ENCODE assay signal across 8 cellular contexts in genomic region chr17:4908711-4909496, GRCh38. TPM values are rescaled to one million over a fixed set of nuclear protein-coding genes. Genes with fewer than 3 reads are reported as not detected.
DNase-seq lines count a peak whose midpoint lies in the region; ATAC-seq and TF ChIP-seq lines count a peak whose summit lies in the region.

No MANE protein-coding gene starts in this region.

- H3K36me3 ChIP-seq in adipocyte (ENCODE audit: control insufficient read depth, insufficient read depth, low read length, severe bottlenecking): no peaks in the 10 kb centered on the region
- H3K36me3 ChIP-seq in heart right ventricle: no peaks in the 10 kb centered on the region
- H3K36me3 ChIP-seq in uterus: no peaks in the 10 kb centered on the region

- no peaks in the 10 kb centered on the region for H3K9me3 ChIP-seq in adipocyte (ENCODE audit: control insufficient read depth, low read length)
- H3K9me3 ChIP-seq in heart right ventricle: no peaks in the 10 kb centered on the region
- H3K9me3 ChIP-seq in uterus: no peaks in the 10 kb centered on the region

- peak overlapping the region; percentile 70 for H3K9ac ChIP-seq in adipocyte (ENCODE audit: low read length)

- 19 to 22% methylated on average over 20 of the region's 20 CpGs for WGBS in heart right ventricle, 2 donors

- no peak overlapping the region for H3K4me3 ChIP-seq in adipocyte (ENCODE audit: low read length)
- peak overlapping the region in 2 of 10 donors; percentile 0 to 4 for H3K4me3 ChIP-seq in heart right ventricle
- no peak overlapping the region for H3K4me3 ChIP-seq in uterus

- ATAC-seq in heart right ventricle: peak; percentile 95 to 98 (median 98)

- H3K4me1 ChIP-seq in adipocyte (ENCODE audit: control insufficient read depth, insufficient read depth, low read length) (peaks cover 14% of the 10 kb centered on the region), heart right ventricle (peaks cover 0 to 19% (median 9%) of the 10 kb centered on the region in 9 donors), uterus (no peaks in the 10 kb centered on the region)

- peak; percentile 76 to 95 (median 89) for TF ChIP-seq CTCF in heart right ventricle (IDR thresholded peaks at IDR 0.05)
- peak; percentile 62 to 91 (median 77) for TF ChIP-seq CTCF in uterus (IDR thresholded peaks at IDR 0.05)

- H3K27ac ChIP-seq in heart right ventricle (peak overlapping the region in 9 of 10 donors; percentile 16 to 73 (median 63)), uterus (peak overlapping the region; percentile 18 to 54)

- TF ChIP-seq POLR2A in uterus (IDR thresholded peaks at IDR 0.05): no peak

- DNase-seq in activated gamma-delta T cell treated with Interleukin-2 at 50 U/mL for 16 hours (peak; percentile 75), activated gamma-delta T cell (lab: John Stamatoyannopoulos, UW) (no peak), NCI-H1105 treated with DMSO at 0.1 percent for 48 hours (lab: John Stamatoyannopoulos, UW) (peak; percentile 56), SW 1271 (lab: John Stamatoyannopoulos, UW) (peak; percentile 62 to 85), adipocyte (ENCODE audit: low read depth) (peak; percentile 89), heart right ventricle (peak; percentile 90), posterior vena cava (ENCODE audit: low spot score) (peak; percentile 97), uterus (peak; percentile 82 to 87)

- H3K27me3 ChIP-seq in adipocyte (replicated peaks; ENCODE audit: control insufficient read depth, insufficient read depth, low read length) (peaks cover 10% of the 10 kb centered on the region), heart right ventricle (no peaks in the 10 kb centered on the region), uterus (no peaks in the 10 kb centered on the region)

- intact Hi-C loops in heart right ventricle (cut with DNase I): loop anchor here in 8 of 10 donors (1.0 to 5.0 kb wide), 9 partner anchors 38 to 154 kb away; partner anchors contain the start of genes CAMTA2 (in 5 of the 8), SPAG7 (in 3 of the 8) and PFN1 (in 1 of the 8)
- intact Hi-C loops in posterior vena cava (cut with DNase I): loop anchor here (10.0 kb wide), 1 partner anchor 156 kb away; no protein-coding TSS in a partner anchor
- intact Hi-C loops in uterus (cut with DNase I; ENCODE audit: low total_unique reads): no loop called here

RNA-seq across cellular contexts. Expression of gene CHRNE, which starts 6.0 kb away (rescaled TPM):
- total RNA-seq in heart right ventricle (1 to 10 TPM in 3 of 10 donors, under 1 TPM in 7; 0.19 to 1.6 (median 0.53) TPM), posterior vena cava (1 to 10 TPM in 1 of 2 donors, under 1 TPM in 1; 0.57 to 1.5 TPM), uterus (under 1 TPM in 2 of 4 donors, not detected in 2; 0.79 to 0.83 TPM)
- polyA plus RNA-seq in heart right ventricle: under 1 TPM; 0.44 to 0.71 TPM

RNA-seq across cellular contexts. Expression of gene C17orf107, which starts 9.6 kb away (rescaled TPM):
- total RNA-seq in heart right ventricle: under 1 TPM in 9 of 10 donors, not detected in 1; 0.28 to 0.86 (median 0.39) TPM
- under 1 TPM; 0.44 to 0.57 TPM for polyA plus RNA-seq in heart right ventricle
- 1 to 10 TPM in 1 of 2 donors, under 1 TPM in 1; 1.00 to 1.3 TPM for total RNA-seq in posterior vena cava
- 1 to 10 TPM in 3 of 4 donors, not detected in 1; 2.9 to 6.6 (median 3.5) TPM for total RNA-seq in uterus

RNA-seq across cellular contexts. Expression of gene GP1BA, which starts 23.2 kb away (rescaled TPM):
- under 1 TPM in 5 of 10 donors, not detected in 5; 0.15 to 0.53 (median 0.39) TPM for total RNA-seq in heart right ventricle
- polyA plus RNA-seq in heart right ventricle: under 1 TPM; 0.04 to 0.15 TPM
- total RNA-seq in posterior vena cava: not detected
- not detected for total RNA-seq in uterus

RNA-seq across cellular contexts. Expression of gene SLC25A11, which starts 30.9 kb away (rescaled TPM):
- 100 to 1,000 TPM; 181 to 312 (median 242) TPM for total RNA-seq in heart right ventricle
- 100 to 1,000 TPM; 126 to 127 TPM for polyA plus RNA-seq in heart right ventricle
- total RNA-seq in posterior vena cava: 10 to 100 TPM; 33.0 to 43.7 TPM
- total RNA-seq in uterus: 10 to 100 TPM in 3 of 4 donors, 1 to 10 TPM in 1; 9.5 to 58.2 (median 42.9) TPM

RNA-seq across cellular contexts. Expression of gene RNF167, which starts 31.2 kb away (rescaled TPM):
- total RNA-seq in heart right ventricle: 100 to 1,000 TPM in 1 of 10 donors, 10 to 100 TPM in 9; 65.0 to 104 (median 80.9) TPM
- 100 to 1,000 TPM; 132 to 202 TPM for polyA plus RNA-seq in heart right ventricle
- total RNA-seq in posterior vena cava: 10 to 100 TPM; 62.7 to 77.3 TPM
- 100 to 1,000 TPM in 1 of 4 donors, 10 to 100 TPM in 3; 14.8 to 100 (median 53.1) TPM for total RNA-seq in uterus
